In the genomic region with DNA sequence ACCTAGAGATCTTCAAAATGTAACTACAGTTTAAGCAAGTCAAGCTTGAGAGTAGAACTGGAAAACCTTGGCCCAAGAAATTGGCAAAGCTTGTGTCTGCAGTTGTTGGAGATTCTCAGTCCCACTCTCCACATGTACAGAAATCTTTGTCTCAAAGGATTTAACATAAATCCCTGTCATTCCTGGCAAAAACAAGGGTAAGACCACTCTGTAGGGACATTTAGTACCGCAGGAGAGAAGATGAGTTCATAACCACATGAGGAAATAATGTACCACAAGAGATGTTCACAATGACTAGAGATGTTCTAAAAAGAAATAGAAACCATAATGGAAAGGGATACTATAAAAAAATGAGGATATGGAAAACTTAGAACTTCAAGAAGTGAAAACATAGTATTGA, we compare ENCODE assay signal across 17 cellular contexts.
DNase-seq lines count a peak whose midpoint lies in the region; ATAC-seq and TF ChIP-seq lines count a peak whose summit lies in the region.
"Had no signal": no experiment of that assay in that cellular context is flagged by ENCODE, and none has a peak within 500 bp of the region (broad histone marks: within the 10 kb centered on the region; RNA-seq: fewer than 3 reads in every experiment).

No MANE protein-coding gene starts in this region.

- peaks cover 8 to 65% (median 25%) of the 10 kb centered on the region in 3 donors for H3K36me3 Mint-ChIP-seq in CD8-positive, alpha-beta memory T cell
- peaks cover 58% of the 10 kb centered on the region for H3K36me3 Mint-ChIP-seq in activated T-helper 2 cell treated with anti-CD3 and anti-CD28 coated beads, Interferon-gamma antibody, Interleukin-2, Interleukin-4, amounts not matched to agents 10 μg/mL and 5 μg/mL and 100 μg/mL, durations not matched to agents 14 hours and 24 hours and 36 hours (ENCODE audit: low read depth)
- peaks cover 28 to 61% (median 50%) of the 10 kb centered on the region in 3 experiments; a peak in 6 of 7 replicates for H3K36me3 Mint-ChIP-seq in H9 (ENCODE audit: insufficient read depth in 1 of 3, low read depth in 3 of 3)

- H2BK5ac ChIP-seq in H9 (ENCODE audit: insufficient read length, low read length): no peak overlapping the region

- H3K4me1 ChIP-seq in BLaER1: peaks cover 39% of the 10 kb centered on the region
- H3K4me1 ChIP-seq in CD8-positive, alpha-beta memory T cell (ENCODE audit: insufficient read depth, low read length): peaks cover 59% of the 10 kb centered on the region
- H3K4me1 ChIP-seq in H9 (ENCODE audit: insufficient read depth, low read length): no peaks in the 10 kb centered on the region

- H3K79me1 ChIP-seq in H9 (ENCODE audit: insufficient read depth, low read depth, low read length, poor library complexity, severe bottlenecking): no peaks in the 10 kb centered on the region

- H3K56ac ChIP-seq in H9 (ENCODE audit: insufficient read length, low read depth, low read length): no peak overlapping the region

- no peak overlapping the region for H2BK15ac ChIP-seq in H9 (ENCODE audit: low read depth, low read length)

- intact Hi-C loops in activated T-helper 2 cell treated with anti-CD3 and anti-CD28 coated beads, Interferon-gamma antibody, Interleukin-2, Interleukin-4, amounts not matched to agents 10 μg/mL and 5 μg/mL and 100 μg/mL, durations not matched to agents 14 hours and 24 hours and 36 hours (cut with micrococcal nuclease): loop anchor here (1.0 to 10.0 kb wide), 3 partner anchors 11 to 435 kb away; no protein-coding TSS in a partner anchor

- peak overlapping the region; percentile 31; the same call in 1 of the 2 replicates for H3K27ac ChIP-seq in BLaER1
- no peak overlapping the region for H3K27ac ChIP-seq in CD8-positive, alpha-beta memory T cell (ENCODE audit: low read depth, low read length)
- H3K27ac ChIP-seq in layer of hippocampus (ENCODE audit: low read depth, low read length): peak overlapping the region; percentile 85
- H3K27ac ChIP-seq in H9 (ENCODE audit: insufficient read length, low read depth, low read length): no peak overlapping the region

- no peak overlapping the region for H2BK20ac ChIP-seq in H9 (ENCODE audit: low read depth, low read length, poor library complexity, severe bottlenecking)

- H3K79me2 ChIP-seq in H9 (ENCODE audit: insufficient read depth, low read length): no peaks in the 10 kb centered on the region

- H3K4me3 Mint-ChIP-seq in CD8-positive, alpha-beta memory T cell: no peak overlapping the region
- peak overlapping the region; percentile 60 for H3K4me3 Mint-ChIP-seq in activated T-helper 2 cell treated with anti-CD3 and anti-CD28 coated beads, Interferon-gamma antibody, Interleukin-2, Interleukin-4, amounts not matched to agents 10 μg/mL and 5 μg/mL and 100 μg/mL, durations not matched to agents 14 hours and 24 hours and 36 hours (ENCODE audit: low read depth)
- no peak overlapping the region for H3K4me3 Mint-ChIP-seq in H9
- H3K4me3 Mint-ChIP-seq: CD14-positive monocyte, nephron had no signal

- H3K4me2 ChIP-seq in BLaER1 (no peak overlapping the region), H9 (ENCODE audit: insufficient read depth, insufficient read length, low read length) (no peak overlapping the region)

- CTCF ChIA-PET in CD8-positive, alpha-beta memory T cell (lab: Charles Lee): interaction anchor here (1.2 to 8.9 kb wide), 4 partner anchors 11 to 182 kb away, joined by 3 to 65 read pairs (median 11); no protein-coding TSS in a partner anchor

- no CpG with 5 or more reads among the region's 1 CpG for WGBS in H9 (ENCODE audit: extremely low coverage, insufficient read length, low lambda C conversion rate)

- no peak for ATAC-seq in left lobe of liver
- ATAC-seq: Panc1 had no signal

- no peak for DNase-seq in CD8-positive, alpha-beta memory T cell
- DNase-seq in activated T-helper 2 cell treated with anti-CD3 and anti-CD28 coated beads, Interferon-gamma antibody, Interleukin-2, Interleukin-4, amounts not matched to agents 10 μg/mL and 5 μg/mL and 100 μg/mL, durations not matched to agents 14 hours and 24 hours and 36 hours (ENCODE audit: low spot score): no peak
- DNase-seq in NOMO-1 treated with DMSO at 0.1 percent for 48 hours (lab: John Stamatoyannopoulos, UW; ENCODE audit: unreplicated experiment): no peak
- no peak for DNase-seq in H9
- DNase-seq in activated gamma-delta T cell (lab: John Stamatoyannopoulos, UW): no peak
- DNase-seq in left lobe of liver (ENCODE audit: low spot score): no peak
- DNase-seq: effector CD8-positive, alpha-beta T cell; EL; kidney glomerular epithelial cell; NCI-H1436 treated with DMSO at 0.1 percent for 48 hours; NCI-H510A had no signal

- H3K27me3 Mint-ChIP-seq in CD8-positive, alpha-beta memory T cell: no peaks in the 10 kb centered on the region
- H3K27me3 Mint-ChIP-seq in activated T-helper 2 cell treated with anti-CD3 and anti-CD28 coated beads, Interferon-gamma antibody, Interleukin-2, Interleukin-4, amounts not matched to agents 10 μg/mL and 5 μg/mL and 100 μg/mL, durations not matched to agents 14 hours and 24 hours and 36 hours (ENCODE audit: low read depth): no peaks in the 10 kb centered on the region
- no peaks in the 10 kb centered on the region for H3K27me3 Mint-ChIP-seq in H9 (ENCODE audit: low read depth)

- peaks cover 58% of the 10 kb centered on the region for H4K20me1 ChIP-seq in BLaER1
- H4K20me1 ChIP-seq in H9 (ENCODE audit: control insufficient read depth, insufficient read depth, insufficient read length): no peaks in the 10 kb centered on the region

- no peaks in the 10 kb centered on the region for H3K9me3 ChIP-seq in BLaER1
- no peaks in the 10 kb centered on the region for H3K9me3 ChIP-seq in CD8-positive, alpha-beta memory T cell (ENCODE audit: low read length)
- H3K9me3 ChIP-seq in H9 (ENCODE audit: control insufficient read depth, low read depth, low read length): no peaks in the 10 kb centered on the region
- H3K9me3 ChIP-seq: ascending aorta had no signal

- no peak overlapping the region for H2AFZ ChIP-seq in H9 (ENCODE audit: low read length)

- H3K27ac Mint-ChIP-seq in CD8-positive, alpha-beta memory T cell: peak overlapping the region; percentile 24 to 94 (median 80)
- H3K27ac Mint-ChIP-seq in activated T-helper 2 cell treated with anti-CD3 and anti-CD28 coated beads, Interferon-gamma antibody, Interleukin-2, Interleukin-4, amounts not matched to agents 10 μg/mL and 5 μg/mL and 100 μg/mL, durations not matched to agents 14 hours and 24 hours and 36 hours: peak overlapping the region; percentile 98
- no peak overlapping the region for H3K27ac Mint-ChIP-seq in H9
- H3K27ac Mint-ChIP-seq: nephron had no signal

- no peak overlapping the region for H4K5ac ChIP-seq in H9 (ENCODE audit: insufficient read length, low read depth, low read length)

- no peak overlapping the region for H3T11ph ChIP-seq in H9 (ENCODE audit: low read length)

- H3K27me3 ChIP-seq in BLaER1 (no peaks in the 10 kb centered on the region), layer of hippocampus (ENCODE audit: control insufficient read depth, insufficient read depth, low read length) (no peaks in the 10 kb centered on the region), H9 (ENCODE audit: insufficient read depth, low read length) (no peaks in the 10 kb centered on the region)
- H3K27me3 ChIP-seq in CD8-positive, alpha-beta memory T cell (ENCODE audit: insufficient read depth, low read length, poor library complexity, severe bottlenecking): no peaks in the 10 kb centered on the region
- H3K27me3 ChIP-seq: ascending aorta had no signal

- H4K8ac ChIP-seq in H9 (replicated peaks; ENCODE audit: insufficient read length, low read depth, low read length): no peak overlapping the region

- H3K4ac ChIP-seq in H9 (ENCODE audit: low read depth, low read length): no peak overlapping the region

- no peak for TF ChIP-seq CTCF in H9 (conservative IDR thresholded peaks at IDR 0.05)

- H4K91ac ChIP-seq in H9 (ENCODE audit: insufficient read length, low read depth, low read length): no peak overlapping the region

- H3K18ac ChIP-seq in H9 (ENCODE audit: insufficient read length, low read depth, low read length): no peak overlapping the region

- no peak overlapping the region for H3K23ac ChIP-seq in H9 (ENCODE audit: insufficient read length, low read depth, low read length)

- H3K4me3 ChIP-seq in BLaER1: no peak overlapping the region
- H3K4me3 ChIP-seq in CD8-positive, alpha-beta memory T cell (ENCODE audit: low read length): no peak overlapping the region
- H3K4me3 ChIP-seq: ascending aorta had no signal

- H2AK5ac ChIP-seq in H9 (ENCODE audit: insufficient read length, low read length): no peak overlapping the region

- peaks cover 73% of the 10 kb centered on the region for H3K36me3 ChIP-seq in BLaER1
- H3K36me3 ChIP-seq in CD8-positive, alpha-beta memory T cell (ENCODE audit: insufficient read depth, low read length): peaks cover 39% of the 10 kb centered on the region

- H2BK120ac ChIP-seq in H9 (ENCODE audit: low read depth, low read length, poor library complexity, severe bottlenecking): no peak overlapping the region

- no peak overlapping the region for H3K14ac ChIP-seq in H9 (ENCODE audit: insufficient read depth, low read length)

- POLR2A ChIA-PET in CD8-positive, alpha-beta memory T cell (lab: Charles Lee): interaction anchor here (1.0 kb wide), 1 partner anchor 119 kb away, joined by 3 read pairs; no protein-coding TSS in a partner anchor

- no peaks in the 10 kb centered on the region for H3K23me2 ChIP-seq in H9 (ENCODE audit: insufficient read length, low read depth, low read length, poor library complexity, severe bottlenecking)

- no peak overlapping the region for H2BK12ac ChIP-seq in H9 (ENCODE audit: insufficient read length, low read depth, low read length)

- H3K9ac ChIP-seq in BLaER1 (no peak overlapping the region), H9 (ENCODE audit: extremely low read depth, insufficient read length, low read length) (no peak overlapping the region)

- H3K9me3 Mint-ChIP-seq in CD8-positive, alpha-beta memory T cell: no peaks in the 10 kb centered on the region
- no peaks in the 10 kb centered on the region for H3K9me3 Mint-ChIP-seq in activated T-helper 2 cell treated with anti-CD3 and anti-CD28 coated beads, Interferon-gamma antibody, Interleukin-2, Interleukin-4, amounts not matched to agents 10 μg/mL and 5 μg/mL and 100 μg/mL, durations not matched to agents 14 hours and 24 hours and 36 hours
- H3K9me3 Mint-ChIP-seq in H9: no peaks in the 10 kb centered on the region
- H3K9me3 Mint-ChIP-seq: CD14-positive monocyte, nephron had no signal

- H3K4me1 Mint-ChIP-seq in CD8-positive, alpha-beta memory T cell: peaks cover 48 to 64% (median 61%) of the 10 kb centered on the region in 3 donors
- H3K4me1 Mint-ChIP-seq in activated T-helper 2 cell treated with anti-CD3 and anti-CD28 coated beads, Interferon-gamma antibody, Interleukin-2, Interleukin-4, amounts not matched to agents 10 μg/mL and 5 μg/mL and 100 μg/mL, durations not matched to agents 14 hours and 24 hours and 36 hours (ENCODE audit: low read depth): peaks cover 67% of the 10 kb centered on the region
- peaks cover 16 to 21% of the 10 kb centered on the region in 2 experiments for H3K4me1 Mint-ChIP-seq in H9

Comparison
In these comparisons a context has a peak if more than half of its experiments do, and no peak if none do; other contexts are left out.
1. H3K27ac ChIP-seq: peak in BLaER1 (single experiment) and layer of hippocampus (single experiment); none in CD8-positive, alpha-beta memory T cell (single experiment) and H9 (single experiment).
2. H3K27ac Mint-ChIP-seq: peak in CD8-positive, alpha-beta memory T cell (8 of 8) and activated T-helper 2 cell treated with anti-CD3 and anti-CD28 coated beads, Interferon-gamma antibody, Interleukin-2, Interleukin-4, amounts not matched to agents 10 μg/mL and 5 μg/mL and 100 μg/mL, durations not matched to agents 14 hours and 24 hours and 36 hours (single experiment); none in H9 (0 of 3).